ENCODE assay signal across 9 cellular contexts in genomic region chr2:233711312-233712008, GRCh38. TPM values are rescaled to one million over a fixed set of nuclear protein-coding genes. Genes with fewer than 3 reads are reported as not detected.
A peak's percentile ranks its signal among the peaks of the same experiment; 100 is the strongest.
DNase-seq lines count a peak whose midpoint lies in the region; ATAC-seq and TF ChIP-seq lines count a peak whose summit lies in the region.
"Had no signal": no experiment of that assay in that cellular context is flagged by ENCODE, and none has a peak within 500 bp of the region (broad histone marks: within the 10 kb centered on the region; RNA-seq: fewer than 3 reads in every experiment).

No MANE protein-coding gene starts in this region.

- CTCF ChIA-PET in Calu3 (lab: Charles Lee) (interaction anchor here (0.8 to 1.7 kb wide), 4 partner anchors 69 to 154 kb away, joined by 3 read pairs; no protein-coding TSS in a partner anchor), HEK293 (lab: Yijun Ruan, JAX) (interaction anchor here (0.6 to 2.8 kb wide), 27 partner anchors 10 to 394 kb away, joined by 3 to 11 read pairs (median 4); no protein-coding TSS in a partner anchor)
- CTCF ChIA-PET in activated CD4-positive, alpha-beta T cell treated with anti-CD3 and anti-CD28 coated beads, Interleukin-2, amount 10 ng/mL, durations not matched to agents 7 days and 5 days (lab: Charles Lee), result no interaction called here

- H3K4me1 Mint-ChIP-seq in Calu3 (ENCODE audit: low read depth, unreplicated experiment), result peaks cover 70% of the 10 kb centered on the region
- H3K4me1 Mint-ChIP-seq in activated CD4-positive, alpha-beta T cell treated with anti-CD3 and anti-CD28 coated beads, Interleukin-2, amount 10 ng/mL, durations not matched to agents 7 days and 5 days, result peaks cover 5% of the 10 kb centered on the region

- H3K4me3 Mint-ChIP-seq in Calu3 (ENCODE audit: low read depth, unreplicated experiment), result no peak overlapping the region
- H3K4me3 Mint-ChIP-seq in activated CD4-positive, alpha-beta T cell treated with anti-CD3 and anti-CD28 coated beads, Interleukin-2, amount 10 ng/mL, durations not matched to agents 7 days and 5 days, result no peak overlapping the region

- TF ChIP-seq CTCF in Calu3 (IDR thresholded peaks at IDR 0.05; ENCODE audit: unreplicated experiment) (peak; percentile 86), HEK293 (tag by site-specific recombination; IDR thresholded peaks at IDR 0.05) (peak; percentile 65), coronary artery (IDR thresholded peaks at IDR 0.05) (peak; percentile 58), lower leg skin (IDR thresholded peaks at IDR 0.05) (no peak)

- DNase-seq in Calu3 (peak; percentile 90), NCI-H345 (lab: John Stamatoyannopoulos, UW) (peak; percentile 79), coronary artery (ENCODE audit: low spot score) (no peak), lower leg skin (ENCODE audit: low spot score in 2 of 2) (peak; percentile 73 to 92)
- peak; percentile 79 for DNase-seq in activated CD4-positive, alpha-beta T cell treated with anti-CD3 and anti-CD28 coated beads, Interleukin-2, amount 10 ng/mL, durations not matched to agents 7 days and 5 days
- peak; percentile 31 to 66 (median 51) for DNase-seq in stimulated activated CD4-positive, alpha-beta T cell treated with anti-CD3 and anti-CD28 coated beads, TNF-alpha, amount 100 ng/mL, for 48 hours (ENCODE audit: low read depth in 3 of 3)

- H3K27ac Mint-ChIP-seq in Calu3 (ENCODE audit: unreplicated experiment), result no peak overlapping the region
- no peak overlapping the region for H3K27ac Mint-ChIP-seq in activated CD4-positive, alpha-beta T cell treated with anti-CD3 and anti-CD28 coated beads, Interleukin-2, amount 10 ng/mL, durations not matched to agents 7 days and 5 days

- no peak overlapping the region for H3K27ac ChIP-seq in HEK293 (ENCODE audit: extremely low read depth, low read depth, low read length)
- H3K27ac ChIP-seq in coronary artery, result no peak overlapping the region

- WGBS in lower leg skin, 2 donors, result 37 to 38% methylated on average over 11 of the region's 11 CpGs

- H3K36me3 Mint-ChIP-seq in Calu3 (ENCODE audit: insufficient read depth, unreplicated experiment), result peaks cover 49% of the 10 kb centered on the region
- no peaks in the 10 kb centered on the region for H3K36me3 Mint-ChIP-seq in activated CD4-positive, alpha-beta T cell treated with anti-CD3 and anti-CD28 coated beads, Interleukin-2, amount 10 ng/mL, durations not matched to agents 7 days and 5 days (ENCODE audit: low read depth)

- H3K4me3 ChIP-seq in HEK293 (ENCODE audit: low read depth, low read length) (no peak overlapping the region), coronary artery (no peak overlapping the region), lower leg skin (ENCODE audit: low read depth, poor library complexity, severe bottlenecking) (no peak overlapping the region)

- no TSS peak for BruUV-seq in Calu3 (replicated peaks; lab: Mats Ljungman, UMichigan)

- no peaks in the 10 kb centered on the region for H3K27me3 Mint-ChIP-seq in Calu3 (ENCODE audit: unreplicated experiment)
- peaks cover 32% of the 10 kb centered on the region for H3K27me3 Mint-ChIP-seq in activated CD4-positive, alpha-beta T cell treated with anti-CD3 and anti-CD28 coated beads, Interleukin-2, amount 10 ng/mL, durations not matched to agents 7 days and 5 days

- no peaks in the 10 kb centered on the region for H3K9me3 Mint-ChIP-seq in Calu3 (ENCODE audit: low read depth, unreplicated experiment)
- no peaks in the 10 kb centered on the region for H3K9me3 Mint-ChIP-seq in activated CD4-positive, alpha-beta T cell treated with anti-CD3 and anti-CD28 coated beads, Interleukin-2, amount 10 ng/mL, durations not matched to agents 7 days and 5 days

- intact Hi-C loops in Calu3 (cut with micrococcal nuclease; ENCODE audit: unreplicated experiment) (no loop called here), lower leg skin (cut with DNase I; ENCODE audit: low total_unique reads) (loop anchor here (5.0 kb wide), 1 partner anchor 229 kb away; no protein-coding TSS in a partner anchor)

- H3K9me3 ChIP-seq in HEK293 (ENCODE audit: control insufficient read depth, insufficient read depth, low read depth, low read length), result no peaks in the 10 kb centered on the region

- TF ChIP-seq POLR2A in lower leg skin (IDR thresholded peaks at IDR 0.05), result no peak

- ATAC-seq in HG03457 (IDR thresholded peaks at IDR 0.05; ENCODE audit: unreplicated experiment), result no peak

- H3K4me1 ChIP-seq in HEK293 (ENCODE audit: control insufficient read depth, insufficient read depth, low read length), result no peaks in the 10 kb centered on the region

- POLR2A ChIA-PET in HEK293 (lab: Yijun Ruan, JAX), result no interaction called here
- POLR2A ChIA-PET in activated CD4-positive, alpha-beta T cell treated with anti-CD3 and anti-CD28 coated beads, Interleukin-2, amount 10 ng/mL, durations not matched to agents 7 days and 5 days (lab: Charles Lee), result no interaction called here

- no peaks in the 10 kb centered on the region for H3K36me3 ChIP-seq in HEK293 (ENCODE audit: control insufficient read depth in 2 of 2, insufficient read depth in 1 of 2, low read length in 2 of 2)

TF ChIP-seq in HEK293, 187 proteins besides CTCF, POLR2A, EP300 and RAD21 (continues in another document):
- TF ChIP-seq ZNF354C (tag by site-specific recombination; IDR thresholded peaks at IDR 0.05; ENCODE audit: borderline replicate concordance, low read depth) (no peak), GLIS1 (tag by site-specific recombination; IDR thresholded peaks at IDR 0.05) (peak; percentile 65), ZNF274 (IDR thresholded peaks at IDR 0.05; ENCODE audit: low read length) (no peak), ZNF274 (tag by site-specific recombination; IDR thresholded peaks at IDR 0.05; ENCODE audit: borderline replicate concordance) (no peak), BCL11B (tag by site-specific recombination; IDR thresholded peaks at IDR 0.05; ENCODE audit: low read depth) (no peak), ZNF704 (tag by site-specific recombination; IDR thresholded peaks at IDR 0.05) (no peak), TSHZ1 (tag by site-specific recombination; IDR thresholded peaks at IDR 0.05; ENCODE audit: borderline replicate concordance) (no peak), SCRT2 (tag by site-specific recombination; IDR thresholded peaks at IDR 0.05) (no peak), ZNF146 (tag by site-specific recombination; IDR thresholded peaks at IDR 0.05) (no peak), OVOL3 (tag by site-specific recombination; IDR thresholded peaks at IDR 0.05) (no peak), ZNF48 (tag by site-specific recombination; IDR thresholded peaks at IDR 0.05) (no peak), YY1 (tag by site-specific recombination; IDR thresholded peaks at IDR 0.05) (no peak), ZNF239 (tag by site-specific recombination; IDR thresholded peaks at IDR 0.05) (no peak), ZNF76 (tag by site-specific recombination; IDR thresholded peaks at IDR 0.05; ENCODE audit: borderline replicate concordance, low read depth) (no peak)

RNA-seq across cellular contexts. Expression of gene UGT1A5, which starts 1.2 kb away (rescaled TPM):
- total RNA-seq in Calu3 (2022) (7.1 and 7.3 TPM in 2 replicates), lower leg skin (1 to 10 TPM in 1 of 4 donors, under 1 TPM in 2, not detected in 1; 0.32 to 1.7 (median 0.80) TPM)
- total RNA-seq in activated CD4-positive, alpha-beta T cell treated with anti-CD3 and anti-CD28 coated beads, Interleukin-2, amount 10 ng/mL, durations not matched to agents 7 days and 5 days, result not detected
- total RNA-seq: T-helper 2 cell treated with Interferon-gamma antibody and Interleukin-4, amounts not matched to agents 100 ng/mL and 5 ng/mL, for 36 hours had no signal

RNA-seq across cellular contexts. Expression of gene UGT1A4, which starts 7.1 kb away (rescaled TPM):
- 6.1 TPM in 2 replicates for total RNA-seq in Calu3 (2022)
- total RNA-seq in activated CD4-positive, alpha-beta T cell treated with anti-CD3 and anti-CD28 coated beads, Interleukin-2, amount 10 ng/mL, durations not matched to agents 7 days and 5 days, result not detected
- 1 to 10 TPM; 1.0 to 2.9 (median 2.4) TPM for total RNA-seq in lower leg skin
- total RNA-seq: T-helper 2 cell treated with Interferon-gamma antibody and Interleukin-4, amounts not matched to agents 100 ng/mL and 5 ng/mL, for 36 hours had no signal

RNA-seq across cellular contexts. Expression of gene UGT1A3, which starts 17.4 kb away (rescaled TPM):
- total RNA-seq in Calu3 (2022), result 5.9 and 6.0 TPM in 2 replicates
- total RNA-seq in activated CD4-positive, alpha-beta T cell treated with anti-CD3 and anti-CD28 coated beads, Interleukin-2, amount 10 ng/mL, durations not matched to agents 7 days and 5 days, result not detected
- total RNA-seq in lower leg skin, result 1 to 10 TPM in 1 of 4 donors, under 1 TPM in 2, not detected in 1; 0.30 to 1.1 (median 0.54) TPM
- total RNA-seq: T-helper 2 cell treated with Interferon-gamma antibody and Interleukin-4, amounts not matched to agents 100 ng/mL and 5 ng/mL, for 36 hours had no signal

RNA-seq across cellular contexts. Expression of gene UGT1A6, which starts 18.8 kb away (rescaled TPM):
- total RNA-seq in Calu3 (2022), result 98.0 and 116 TPM in 2 replicates
- not detected for total RNA-seq in activated CD4-positive, alpha-beta T cell treated with anti-CD3 and anti-CD28 coated beads, Interleukin-2, amount 10 ng/mL, durations not matched to agents 7 days and 5 days
- 10 to 100 TPM; 11.5 to 35.6 (median 14.4) TPM for total RNA-seq in lower leg skin
- total RNA-seq: T-helper 2 cell treated with Interferon-gamma antibody and Interleukin-4, amounts not matched to agents 100 ng/mL and 5 ng/mL, for 36 hours had no signal

RNA-seq across cellular contexts. Expression of gene UGT1A7, which starts 29.8 kb away (rescaled TPM):
- total RNA-seq in Calu3 (2022) (7.2 and 7.8 TPM in 2 replicates), lower leg skin (1 to 10 TPM in 2 of 4 donors, under 1 TPM in 2; 0.21 to 6.9 (median 1.6) TPM)
- not detected for total RNA-seq in activated CD4-positive, alpha-beta T cell treated with anti-CD3 and anti-CD28 coated beads, Interleukin-2, amount 10 ng/mL, durations not matched to agents 7 days and 5 days
- total RNA-seq: T-helper 2 cell treated with Interferon-gamma antibody and Interleukin-4, amounts not matched to agents 100 ng/mL and 5 ng/mL, for 36 hours had no signal

Comparison
In these comparisons a context has a peak if more than half of its experiments do, and no peak if none do; other contexts are left out.
1. CTCF ChIP-seq: peak in Calu3 (single experiment), HEK293 (single experiment) and coronary artery (single experiment); none in lower leg skin (0 of 3).